In the genomic region with DNA sequence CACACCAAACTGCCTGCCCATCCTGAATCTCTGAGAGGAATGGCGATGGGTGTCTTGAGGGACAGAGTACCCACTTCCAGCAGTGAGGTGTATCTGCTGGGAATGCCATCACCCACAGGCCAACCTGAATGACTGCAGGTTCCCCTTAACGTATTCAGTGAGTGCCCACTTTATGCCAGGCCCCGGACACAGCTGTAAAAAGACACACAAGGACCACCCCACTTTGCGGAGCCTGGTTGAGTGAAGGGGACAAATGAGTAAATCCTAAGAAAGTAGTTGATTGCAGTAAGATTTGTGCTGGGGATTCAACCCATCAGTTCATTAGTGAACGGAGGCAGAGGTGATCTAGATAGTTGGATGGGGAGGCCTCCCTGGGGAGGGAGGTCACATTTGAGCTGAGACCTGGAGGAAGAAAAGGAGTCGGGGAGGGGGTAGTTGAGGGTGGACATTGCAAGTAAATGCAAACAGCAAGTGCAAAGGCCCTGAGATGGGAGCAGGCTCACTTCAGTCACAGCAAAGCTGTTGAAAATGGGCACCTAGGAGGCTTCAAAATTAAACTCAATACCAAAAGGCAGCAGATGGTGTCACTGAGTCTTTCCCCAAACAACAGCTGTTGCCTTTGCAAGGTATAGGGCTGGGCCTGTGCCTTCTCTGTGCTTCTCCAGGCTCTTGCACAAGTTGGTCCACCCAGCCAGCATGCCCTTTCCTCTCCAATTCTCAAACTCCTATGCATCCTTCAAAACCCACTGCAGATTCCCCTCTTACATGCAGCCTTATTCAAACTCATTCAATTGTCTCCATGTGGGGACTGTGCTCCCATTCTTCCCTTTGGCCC, we compare ENCODE assay signal across 18 cellular contexts. TPM values are rescaled to one million over a fixed set of nuclear protein-coding genes. Genes with fewer than 3 reads are reported as not detected.
DNase-seq lines count a peak whose midpoint lies in the region; ATAC-seq, FAIRE-seq and TF ChIP-seq lines count a peak whose summit lies in the region.
"Had no signal": no experiment of that assay in that cellular context is flagged by ENCODE, and none has a peak within 500 bp of the region (broad histone marks: within the 10 kb centered on the region; RNA-seq: fewer than 3 reads in every experiment).

No MANE protein-coding gene starts in this region.

- H3K14ac ChIP-seq in trophoblast cell (ENCODE audit: low read length): no peak overlapping the region

- H3K4ac ChIP-seq in trophoblast cell (ENCODE audit: low read depth, low read length): no peak overlapping the region

- H2BK5ac ChIP-seq in trophoblast cell (ENCODE audit: low read depth, low read length, poor library complexity): no peak overlapping the region

- no peak overlapping the region for H3K18ac ChIP-seq in trophoblast cell (ENCODE audit: low read length)

- FAIRE-seq in G401.6 (lab: Jason Lieb, UNC): peak; percentile 90

- peaks cover 7 to 12% of the 10 kb centered on the region in 2 experiments for H3K4me1 ChIP-seq in trophoblast cell (ENCODE audit: control insufficient read depth in 1 of 2, insufficient read depth in 2 of 2, low read length in 2 of 2)

- no peak overlapping the region for H4K8ac ChIP-seq in trophoblast cell (ENCODE audit: low read depth, low read length)

- peaks cover 0 to 5% of the 10 kb centered on the region in 2 experiments for H3K36me3 ChIP-seq in trophoblast cell (ENCODE audit: control insufficient read depth in 1 of 2, insufficient read depth in 2 of 2, low read length in 2 of 2)

- H3K27me3 ChIP-seq in trophoblast cell (ENCODE audit: insufficient read depth, low read length): peaks cover 3% of the 10 kb centered on the region

- H2BK120ac ChIP-seq in trophoblast cell (ENCODE audit: insufficient read depth, low read length, poor library complexity): no peak overlapping the region

- TF ChIP-seq CTCF in chondrocyte (IDR thresholded peaks at IDR 0.05): no peak

- H4K91ac ChIP-seq in trophoblast cell (ENCODE audit: low read depth, low read length): no peak overlapping the region

- no peak overlapping the region for H2BK12ac ChIP-seq in trophoblast cell (ENCODE audit: low read length)

- H3K79me2 ChIP-seq in trophoblast cell (ENCODE audit: control insufficient read depth, insufficient read depth, low read length, poor library complexity): peaks cover 2% of the 10 kb centered on the region
- H3K79me2 ChIP-seq: parathyroid adenoma had no signal

- H3K79me1 ChIP-seq in trophoblast cell (ENCODE audit: low read length): peaks cover 5% of the 10 kb centered on the region

- H3K4me2 ChIP-seq in trophoblast cell (ENCODE audit: low read length): no peak overlapping the region
- H3K4me2 ChIP-seq: smooth muscle cell had no signal

- H3K4me3 Mint-ChIP-seq in chondrocyte (ENCODE audit: unreplicated experiment): peak overlapping the region; percentile 63
- H3K4me3 Mint-ChIP-seq: activated CD8-positive, alpha-beta T cell treated with anti-CD3 and anti-CD28 coated beads for 36 hours; stimulated activated naive CD8-positive, alpha-beta T cell treated with anti-CD3 and anti-CD28 coated beads, Interleukin-15, Interleukin-2, amounts not matched to agents 100 ng/mL and 50 ng/mL, for 24 hours had no signal

- no peak overlapping the region for H3K23ac ChIP-seq in trophoblast cell (ENCODE audit: low read length)

- H3K36me3 Mint-ChIP-seq in chondrocyte (ENCODE audit: low read depth): peaks cover 9% of the 10 kb centered on the region

- DNase-seq in NCI-H2171 treated with DMSO at 0.1 percent for 48 hours (lab: John Stamatoyannopoulos, UW) (peak; percentile 86), chondrocyte (ENCODE audit: low spot score) (no peak), trophoblast cell (peak; percentile 78 to 85), NCI-H748 (lab: John Stamatoyannopoulos, UW; ENCODE audit: unreplicated experiment) (no peak)
- DNase-seq: activated CD8-positive, alpha-beta T cell treated with anti-CD3 and anti-CD28 coated beads for 36 hours; cerebellar nuclear complex; GF-D8; hippocampal formation; left cardiac atrium; MM.1S; mucosa of descending colon had no signal

- H2AFZ ChIP-seq in trophoblast cell (ENCODE audit: insufficient read depth, low read length, poor library complexity): no peak overlapping the region
- H2AFZ ChIP-seq: parathyroid adenoma had no signal

- ATAC-seq in HG03095 (IDR thresholded peaks at IDR 0.05; ENCODE audit: unreplicated experiment) (no peak), GM19324 (IDR thresholded peaks at IDR 0.05; ENCODE audit: low FRiP score, unreplicated experiment) (no peak)
- ATAC-seq: activated CD8-positive, alpha-beta T cell treated with anti-CD3 and anti-CD28 coated beads for 36 hours; esophagus mucosa; left cardiac atrium; mucosa of descending colon had no signal

- no peaks in the 10 kb centered on the region for H3K27me3 Mint-ChIP-seq in chondrocyte (ENCODE audit: low read depth)

- H3K9ac ChIP-seq in trophoblast cell (ENCODE audit: low read length): no peak overlapping the region
- H3K9ac ChIP-seq: parathyroid adenoma had no signal

- no peak overlapping the region for H3K27ac ChIP-seq in trophoblast cell (ENCODE audit: low read depth, low read length)
- H3K27ac ChIP-seq: parathyroid adenoma had no signal

- H3K27ac Mint-ChIP-seq in chondrocyte (ENCODE audit: unreplicated experiment): peak overlapping the region; percentile 71
- H3K27ac Mint-ChIP-seq: activated CD8-positive, alpha-beta T cell treated with anti-CD3 and anti-CD28 coated beads for 36 hours; stimulated activated naive CD8-positive, alpha-beta T cell treated with anti-CD3 and anti-CD28 coated beads, Interleukin-15, Interleukin-2, amounts not matched to agents 100 ng/mL and 50 ng/mL, for 24 hours had no signal

- H3K4me3 ChIP-seq in trophoblast cell (ENCODE audit: low read depth, low read length): no peak overlapping the region
- H3K4me3 ChIP-seq: mucosa of descending colon, smooth muscle cell had no signal

- peaks cover 39% of the 10 kb centered on the region for H3K4me1 Mint-ChIP-seq in chondrocyte (ENCODE audit: low read depth)

- WGBS in trophoblast cell (ENCODE audit: extremely low coverage, insufficient coverage, insufficient read length): no CpG with 5 or more reads among the region's 6 CpGs

- peaks cover 2% of the 10 kb centered on the region for H3K9me3 ChIP-seq in trophoblast cell (ENCODE audit: insufficient read depth, low read depth, low read length)
- H3K9me3 ChIP-seq: mucosa of descending colon had no signal

- H4K12ac ChIP-seq in trophoblast cell (ENCODE audit: low read depth, low read length): no peak overlapping the region

- H2AK5ac ChIP-seq in trophoblast cell (ENCODE audit: low read length): no peak overlapping the region

- no peaks in the 10 kb centered on the region for H3K9me3 Mint-ChIP-seq in chondrocyte (ENCODE audit: low read depth)
- H3K9me3 Mint-ChIP-seq: activated CD8-positive, alpha-beta T cell treated with anti-CD3 and anti-CD28 coated beads for 36 hours; stimulated activated naive CD8-positive, alpha-beta T cell treated with anti-CD3 and anti-CD28 coated beads, Interleukin-15, Interleukin-2, amounts not matched to agents 100 ng/mL and 50 ng/mL, for 24 hours had no signal

RNA-seq across cellular contexts. Expression of a gene that starts 4.3 kb away (rescaled TPM):
- 6.2 to 149 TPM (median 149 TPM) in 3 replicates for total RNA-seq in chondrocyte
- polyA plus RNA-seq in trophoblast cell (2013): 182 and 198 TPM in 2 replicates
- total RNA-seq: activated CD8-positive, alpha-beta T cell treated with anti-CD3 and anti-CD28 coated beads for 36 hours had no signal

RNA-seq across cellular contexts. Expression of a gene that starts 7.1 kb away (rescaled TPM):
- not detected in 3 replicates for total RNA-seq in chondrocyte
- not detected in 2 replicates for polyA plus RNA-seq in trophoblast cell (2013)
- total RNA-seq: activated CD8-positive, alpha-beta T cell treated with anti-CD3 and anti-CD28 coated beads for 36 hours; smooth muscle cell had no signal

RNA-seq across cellular contexts. Expression of a gene that starts 28.9 kb away (rescaled TPM):
- 54.8 to 72.3 TPM (median 56.3 TPM) in 3 replicates for total RNA-seq in chondrocyte
- 51.1 and 52.0 TPM in 2 replicates for polyA plus RNA-seq in trophoblast cell (2013)

RNA-seq across cellular contexts. Expression of a gene that starts 47.6 kb away (rescaled TPM):
- 56.5 to 213 TPM (median 208 TPM) in 3 replicates for total RNA-seq in chondrocyte
- polyA plus RNA-seq in trophoblast cell (2013): 476 and 488 TPM in 2 replicates

RNA-seq across cellular contexts. Expression of a gene that starts 49.9 kb away (rescaled TPM):
- 18.6 to 21.5 TPM (median 21.1 TPM) in 3 replicates for total RNA-seq in chondrocyte
- 46.5 and 56.5 TPM in 2 replicates for polyA plus RNA-seq in trophoblast cell (2013)

Comparison
In these comparisons a context has a peak if more than half of its experiments do, and no peak if none do; other contexts are left out.
1. DNase-seq: peak in NCI-H2171 treated with DMSO at 0.1 percent for 48 hours (single experiment) and trophoblast cell (2 of 2); none in chondrocyte (single experiment) and NCI-H748 (single experiment).